1 cellular context compared by ENCODE assay signal in the genomic region with DNA sequence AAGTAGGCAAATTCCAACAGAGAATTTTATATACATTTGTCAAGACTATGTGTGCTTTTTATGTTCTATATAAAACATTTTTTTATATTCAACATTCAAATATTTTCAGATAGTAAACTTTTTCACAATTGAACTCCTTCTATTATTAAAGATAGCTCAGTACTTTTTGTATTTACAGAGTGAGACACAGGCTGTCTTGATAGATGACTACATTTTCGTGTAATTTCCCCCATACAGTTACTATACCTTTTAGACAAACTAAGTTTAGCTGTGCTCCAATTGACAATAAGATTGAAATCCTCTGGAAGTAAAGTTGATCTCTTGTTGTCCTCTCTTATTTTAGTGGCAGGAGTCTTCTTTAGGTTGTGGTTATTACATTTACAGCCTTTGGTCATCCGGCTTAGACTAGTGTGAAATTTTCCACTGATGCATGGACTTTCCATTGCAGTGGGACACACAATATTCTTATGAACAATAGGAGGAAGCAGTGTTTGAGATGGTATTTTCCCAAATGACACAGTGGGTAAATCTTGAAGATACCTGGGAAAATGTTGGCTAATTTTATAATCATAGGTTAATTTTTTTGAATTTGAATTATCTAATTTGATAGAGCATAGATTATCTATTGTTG.
TF ChIP-seq lines count a peak whose summit lies in the region.

No MANE protein-coding gene starts in this region.

TF ChIP-seq in endothelial cell of umbilical vein, 7 proteins besides CTCF, POLR2A, EP300 and RAD21:
- TF ChIP-seq POLR2AphosphoS5 (IDR thresholded peaks at IDR 0.05; ENCODE audit: insufficient read depth, low read depth, low read length) = no peak
- TF ChIP-seq, protein P1, sequence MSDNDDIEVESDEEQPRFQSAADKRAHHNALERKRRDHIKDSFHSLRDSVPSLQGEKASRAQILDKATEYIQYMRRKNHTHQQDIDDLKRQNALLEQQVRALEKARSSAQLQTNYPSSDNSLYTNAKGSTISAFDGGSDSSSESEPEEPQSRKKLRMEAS (IDR thresholded peaks at IDR 0.05; ENCODE audit: insufficient read depth, insufficient read length) = no peak
- TF ChIP-seq EZH2 (IDR thresholded peaks at IDR 0.05; ENCODE audit: borderline replicate concordance, low read depth, low read length, severe bottlenecking) = no peak
- no peak for TF ChIP-seq MYC (IDR thresholded peaks at IDR 0.05; ENCODE audit: low read depth, low read length)
- TF ChIP-seq FOS (IDR thresholded peaks at IDR 0.05; ENCODE audit: borderline replicate concordance, insufficient read depth, low read length) = no peak
- TF ChIP-seq GATA2 (IDR thresholded peaks at IDR 0.05; ENCODE audit: insufficient read depth, insufficient read length, low read depth, low read length) = no peak
- TF ChIP-seq JUN (IDR thresholded peaks at IDR 0.05; ENCODE audit: borderline replicate concordance, insufficient read depth, insufficient read length, low read depth) = no peak
TF ChIP-seq in endothelial cell of umbilical vein: peak in this region for 0.
